Comparison of ENCODE assay signal across 1 cellular context in the genomic region with DNA sequence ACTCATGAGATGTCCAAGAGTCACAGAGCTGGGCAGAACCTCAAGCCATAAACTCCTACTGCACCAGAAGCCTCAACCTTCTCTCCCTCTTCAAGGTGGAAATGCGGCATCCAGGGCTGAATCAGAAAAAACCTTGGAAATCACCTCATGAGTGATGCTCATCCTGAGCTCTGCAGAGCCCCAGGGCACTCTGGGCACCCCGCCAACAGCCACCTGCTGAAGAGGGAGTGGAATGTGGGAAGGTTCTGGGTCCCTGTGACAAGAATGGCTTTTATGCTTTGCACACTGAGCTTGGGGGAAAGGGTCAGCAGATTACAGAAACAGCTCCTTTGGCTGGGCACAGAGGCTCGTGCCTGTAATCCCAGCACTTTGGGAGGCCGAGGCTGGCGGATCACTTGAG.
TF ChIP-seq lines count a peak whose summit lies in the region.

No MANE protein-coding gene starts in this region.

TF ChIP-seq in HepG2, 621 proteins besides CTCF, POLR2A, EP300 and RAD21:
- TF ChIP-seq WIZ (CRISPR knock-in tag; IDR thresholded peaks at IDR 0.05) (no peak), CHD2 (IDR thresholded peaks at IDR 0.05; ENCODE audit: low read depth, low read length) (no peak), ZNF282 (IDR thresholded peaks at IDR 0.05; ENCODE audit: partially characterized antibody) (no peak), GATA4 (IDR thresholded peaks at IDR 0.05; ENCODE audit: borderline replicate concordance, low read depth) (no peak), POGZ (CRISPR knock-in tag; IDR thresholded peaks at IDR 0.05) (no peak), ZFY (CRISPR knock-in tag; IDR thresholded peaks at IDR 0.05) (no peak), THRA (CRISPR knock-in tag; IDR thresholded peaks at IDR 0.05; ENCODE audit: borderline replicate concordance) (no peak), GRHL1 (CRISPR knock-in tag; conservative IDR thresholded peaks at IDR 0.05) (no peak), ZNF770 (CRISPR knock-in tag; IDR thresholded peaks at IDR 0.05) (no peak), KDM3A (CRISPR knock-in tag; IDR thresholded peaks at IDR 0.05; ENCODE audit: low read depth) (no peak)
- TF ChIP-seq, protein P1, sequence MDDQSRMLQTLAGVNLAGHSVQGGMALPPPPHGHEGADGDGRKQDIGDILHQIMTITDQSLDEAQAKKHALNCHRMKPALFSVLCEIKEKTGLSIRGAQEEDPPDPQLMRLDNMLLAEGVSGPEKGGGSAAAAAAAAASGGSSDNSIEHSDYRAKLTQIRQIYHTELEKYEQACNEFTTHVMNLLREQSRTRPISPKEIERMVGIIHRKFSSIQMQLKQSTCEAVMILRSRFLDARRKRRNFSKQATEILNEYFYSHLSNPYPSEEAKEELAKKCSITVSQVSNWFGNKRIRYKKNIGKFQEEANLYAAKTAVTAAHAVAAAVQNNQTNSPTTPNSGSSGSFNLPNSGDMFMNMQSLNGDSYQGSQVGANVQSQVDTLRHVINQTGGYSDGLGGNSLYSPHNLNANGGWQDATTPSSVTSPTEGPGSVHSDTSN (CRISPR knock-in tag; IDR thresholded peaks at IDR 0.05; ENCODE audit: borderline replicate concordance) = no peak
